Comparison of ENCODE assay signal across 21 cellular contexts in the genomic region with DNA sequence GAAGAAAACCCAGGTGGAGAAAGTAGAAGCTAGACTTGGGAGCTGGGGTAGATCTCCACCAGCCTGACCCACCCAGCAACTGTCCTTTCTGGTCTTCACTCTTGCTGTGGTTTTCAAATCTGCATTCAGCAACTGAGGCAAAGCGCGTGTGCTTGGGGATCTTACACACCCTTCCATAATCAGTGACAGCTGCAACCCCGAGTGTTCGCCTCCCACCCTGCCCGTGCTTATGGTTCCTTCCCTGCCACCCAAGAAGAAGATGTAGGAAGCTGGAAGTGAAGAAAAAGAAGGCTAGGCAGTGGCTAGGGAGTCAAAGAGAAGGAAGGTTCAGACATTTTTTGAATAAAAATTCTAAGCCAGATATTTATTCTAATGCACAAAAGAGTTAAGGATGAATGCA.
"Had no signal": no experiment of that assay in that cellular context is flagged by ENCODE, and none has a peak within 500 bp of the region (broad histone marks: within the 10 kb centered on the region; RNA-seq: fewer than 3 reads in every experiment).

No MANE protein-coding gene starts in this region.

- H3K27ac Mint-ChIP-seq: endodermal cell; stimulated activated memory B cell treated with anti-CD40 and anti-IgM and Interleukin-4, amounts not matched to agents 10 μg/mL and 1 μg/mL and 100 μg/mL, for 72 hours had no signal

- H3K4me1 ChIP-seq: pancreas, prostate gland, right lobe of liver had no signal

- ATAC-seq: mucosa of descending colon; naive thymus-derived CD8-positive, alpha-beta T cell; pancreas; right lobe of liver; stimulated activated memory B cell treated with anti-CD40 and anti-IgM and Interleukin-4, amounts not matched to agents 10 μg/mL and 1 μg/mL and 100 μg/mL, for 72 hours; stimulated activated naive CD8-positive, alpha-beta T cell treated with anti-CD3 and anti-CD28 coated beads, Interleukin-15, amount 100 ng/mL, for 72 hours had no signal

- H3K27me3 ChIP-seq: pancreas, right lobe of liver, transverse colon had no signal

- H3K9me3 ChIP-seq: mucosa of descending colon, pancreas, prostate gland, right lobe of liver, spleen, thoracic aorta, transverse colon had no signal

- H3K27ac ChIP-seq: coronary artery, pancreas, prostate gland, right lobe of liver, spleen, thoracic aorta, transverse colon had no signal

- DNase-seq: effector CD4-positive, alpha-beta T cell; endodermal cell; erythroblast; foreskin melanocyte; hippocampal formation; kidney glomerular epithelial cell; mammary epithelial cell; mucosa of descending colon; naive thymus-derived CD8-positive, alpha-beta T cell; pancreas; spleen; stimulated activated CD4-positive, alpha-beta T cell treated with anti-CD3 and anti-CD28 coated beads, Interleukin-15, amount 100 ng/mL, for 24 hours; stimulated activated CD4-positive, alpha-beta T cell treated with anti-CD3 and anti-CD28 coated beads, Interleukin-1b, Interleukin-23, amount 100 ng/mL, for 48 hours; stimulated activated CD4-positive, alpha-beta T cell treated with anti-CD3 and anti-CD28 coated beads, Interleukin-4, amount 100 ng/mL, for 24 hours; stimulated activated naive CD8-positive, alpha-beta T cell treated with anti-CD3 and anti-CD28 coated beads, Interleukin-15, amount 100 ng/mL, for 72 hours; transverse colon had no signal

- H3K9me3 Mint-ChIP-seq: endodermal cell; naive thymus-derived CD8-positive, alpha-beta T cell; stimulated activated memory B cell treated with anti-CD40 and anti-IgM and Interleukin-4, amounts not matched to agents 10 μg/mL and 1 μg/mL and 100 μg/mL, for 72 hours; stimulated activated naive CD8-positive, alpha-beta T cell treated with anti-CD3 and anti-CD28 coated beads, Interleukin-15, amount 100 ng/mL, for 72 hours had no signal

- H3K4me3 Mint-ChIP-seq: endodermal cell; naive thymus-derived CD8-positive, alpha-beta T cell; stimulated activated memory B cell treated with anti-CD40 and anti-IgM and Interleukin-4, amounts not matched to agents 10 μg/mL and 1 μg/mL and 100 μg/mL, for 72 hours; stimulated activated naive CD8-positive, alpha-beta T cell treated with anti-CD3 and anti-CD28 coated beads, Interleukin-15, amount 100 ng/mL, for 72 hours had no signal

- H3K36me3 ChIP-seq: pancreas, prostate gland, right lobe of liver, spleen, thoracic aorta, transverse colon had no signal

- H3K36me3 Mint-ChIP-seq: naive thymus-derived CD8-positive, alpha-beta T cell; stimulated activated memory B cell treated with anti-CD40 and anti-IgM and Interleukin-4, amounts not matched to agents 10 μg/mL and 1 μg/mL and 100 μg/mL, for 72 hours had no signal

- H3K4me3 ChIP-seq: coronary artery, mucosa of descending colon, pancreas, prostate gland, right lobe of liver, spleen, thoracic aorta, transverse colon had no signal
